18 cellular contexts compared by ENCODE assay signal in the genomic region with DNA sequence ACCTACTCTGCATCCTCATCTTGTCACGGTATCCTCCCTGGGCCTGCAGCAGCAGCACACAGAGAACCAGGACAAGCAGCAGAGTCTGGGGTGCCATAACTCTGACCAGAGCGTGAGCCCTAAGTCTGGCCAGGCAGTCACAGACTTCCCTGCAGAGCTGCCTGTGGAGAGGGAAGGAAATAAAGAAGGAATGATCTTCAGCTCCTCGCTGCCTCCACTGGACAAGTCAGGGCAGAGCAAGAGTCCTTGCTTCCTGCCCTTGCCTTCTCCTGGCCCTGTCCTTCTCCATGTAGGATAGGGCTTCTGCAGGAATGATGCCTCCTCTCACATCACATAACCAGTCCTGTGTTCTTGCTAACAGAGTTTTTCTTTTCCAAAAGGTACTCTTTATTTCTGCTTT. TPM values are rescaled to one million over a fixed set of nuclear protein-coding genes. Genes with fewer than 3 reads are reported as not detected.
DNase-seq lines count a peak whose midpoint lies in the region; ATAC-seq and TF ChIP-seq lines count a peak whose summit lies in the region.
"Had no signal": no experiment of that assay in that cellular context is flagged by ENCODE, and none has a peak within 500 bp of the region (broad histone marks: within the 10 kb centered on the region; RNA-seq: fewer than 3 reads in every experiment).

No MANE protein-coding gene starts in this region.

- no peak overlapping the region for H3K4me2 ChIP-seq in GM23338
- no peak overlapping the region for H3K4me2 ChIP-seq in OCI-LY7 (ENCODE audit: low read length)

- H3K27me3 ChIP-seq in GM23338 (ENCODE audit: insufficient read depth): no peaks in the 10 kb centered on the region

- H3K4me3 ChIP-seq in AG04449 (ENCODE audit: low read depth, low read length) (no peak overlapping the region), GM23338 (no peak overlapping the region), OCI-LY7 (ENCODE audit: low read depth, low read length, poor library complexity, severe bottlenecking) (no peak overlapping the region)
- H3K4me3 ChIP-seq: GM12878, suprapubic skin had no signal

- H3K36me3 Mint-ChIP-seq in GM23338 (ENCODE audit: low read depth) (peaks cover 2% of the 10 kb centered on the region), WTC11 (peaks cover 8% of the 10 kb centered on the region)

- H3K4me1 ChIP-seq in GM23338 (ENCODE audit: insufficient read depth): no peaks in the 10 kb centered on the region
- H3K4me1 ChIP-seq in OCI-LY7 (ENCODE audit: insufficient read depth, low read length, poor library complexity, severe bottlenecking): no peaks in the 10 kb centered on the region
- H3K4me1 ChIP-seq: suprapubic skin had no signal

- intact Hi-C loops in OCI-LY7 (cut with micrococcal nuclease; ENCODE audit: unreplicated experiment): no loop called here

- H3K27ac ChIP-seq in GM23338 (ENCODE audit: low read depth) (no peak overlapping the region), OCI-LY7 (ENCODE audit: low read depth, low read length, poor library complexity, severe bottlenecking) (no peak overlapping the region)
- H3K27ac ChIP-seq: suprapubic skin had no signal

- H2AFZ ChIP-seq in GM23338 (0 out of 2 replicates have a peak overlapping the region, but pooled peaks have one; percentile 43), OCI-LY7 (ENCODE audit: low read length) (no peak overlapping the region)

- H3K9me2 ChIP-seq in GM23338 (ENCODE audit: insufficient read depth) (peaks cover 20% of the 10 kb centered on the region), OCI-LY7 (ENCODE audit: insufficient read depth, low read length) (no peaks in the 10 kb centered on the region)

- TF ChIP-seq CTCF in AG04449 (IDR thresholded peaks at IDR 0.05; ENCODE audit: insufficient read depth, low read length, missing control alignments): peak; percentile 6
- TF ChIP-seq CTCF in GM23338 (conservative IDR thresholded peaks at IDR 0.05; ENCODE audit: low read depth in 2 of 2): peak; percentile 46 to 56
- TF ChIP-seq CTCF in WTC11 (IDR thresholded peaks at IDR 0.05): no peak
- no peak for TF ChIP-seq CTCF in OCI-LY7 (conservative IDR thresholded peaks at IDR 0.05; ENCODE audit: low read length)

- peaks cover 14% of the 10 kb centered on the region for H3K9me3 Mint-ChIP-seq in GM23338
- H3K9me3 Mint-ChIP-seq in WTC11: peaks cover 34% of the 10 kb centered on the region
- H3K9me3 Mint-ChIP-seq: CD4-positive, alpha-beta T cell had no signal

- no peak overlapping the region for H3K27ac Mint-ChIP-seq in GM23338
- H3K27ac Mint-ChIP-seq in WTC11: no peak overlapping the region
- H3K27ac Mint-ChIP-seq: activated T-helper 17 cell treated with anti-CD3 and anti-CD28 coated beads, Interleukin-2, amount 50 U/mL, for 72 hours; CD4-positive, alpha-beta T cell had no signal

- H3K4me1 Mint-ChIP-seq in GM23338: no peaks in the 10 kb centered on the region; the same call in 2 of the 3 replicates
- peaks cover 7% of the 10 kb centered on the region for H3K4me1 Mint-ChIP-seq in WTC11
- H3K4me1 Mint-ChIP-seq: activated T-helper 17 cell treated with anti-CD3 and anti-CD28 coated beads, Interleukin-2, amount 50 U/mL, for 72 hours had no signal

- H3K4me3 Mint-ChIP-seq in GM23338 (no peak overlapping the region), WTC11 (no peak overlapping the region)
- H3K4me3 Mint-ChIP-seq: activated T-helper 17 cell treated with anti-CD3 and anti-CD28 coated beads, Interleukin-2, amount 50 U/mL, for 72 hours; CD4-positive, alpha-beta T cell had no signal

- no peaks in the 10 kb centered on the region for H3K36me3 ChIP-seq in GM23338 (ENCODE audit: insufficient read depth)
- H3K36me3 ChIP-seq in OCI-LY7 (ENCODE audit: insufficient read depth, low read length): no peaks in the 10 kb centered on the region
- H3K36me3 ChIP-seq: suprapubic skin had no signal

- H4K20me1 ChIP-seq in GM23338 (replicated peaks; ENCODE audit: insufficient read depth) (no peaks in the 10 kb centered on the region), OCI-LY7 (ENCODE audit: insufficient read depth, low read length) (no peaks in the 10 kb centered on the region)

- no TSS peak for BruUV-seq in OCI-LY7 (replicated peaks; lab: Mats Ljungman, UMichigan)

- H3K79me2 ChIP-seq in GM23338 (replicated peaks; ENCODE audit: insufficient read depth) (no peaks in the 10 kb centered on the region), OCI-LY7 (ENCODE audit: insufficient read depth, low read depth, low read length) (no peaks in the 10 kb centered on the region)

- no peaks in the 10 kb centered on the region for H3K9me3 ChIP-seq in OCI-LY7 (ENCODE audit: low read length)
- H3K9me3 ChIP-seq: suprapubic skin had no signal

- POLR2A ChIA-PET in AG04449 (lab: Yijun Ruan, JAX) (no interaction called here), WTC11 (lab: Charles Lee) (no interaction called here), OCI-LY7 (lab: Charles Lee) (no interaction called here)

- peak; percentile 99 for ATAC-seq in GM23338
- ATAC-seq in WTC11: peak; percentile 100
- ATAC-seq: activated CD4-positive, CD25-positive, alpha-beta regulatory T cell treated with anti-CD3 and anti-CD28 coated beads, Interleukin-2, amount 50 U/mL, for 24 hours; activated T-helper 17 cell treated with anti-CD3 and anti-CD28 coated beads, Interleukin-2, amount 50 U/mL, for 72 hours; GM12878 had no signal

- no peaks in the 10 kb centered on the region for H3F3A ChIP-seq in GM23338 (replicated peaks; ENCODE audit: low read depth)

- peaks cover 14% of the 10 kb centered on the region for H3K27me3 Mint-ChIP-seq in GM23338 (ENCODE audit: insufficient read depth, low read depth, poor library complexity)
- H3K27me3 Mint-ChIP-seq in WTC11 (ENCODE audit: low read depth): peaks cover 5% of the 10 kb centered on the region; the same call in 1 of the 2 replicates

- CTCF ChIA-PET in AG04449 (lab: Yijun Ruan, JAX) (no interaction called here), WTC11 (lab: Charles Lee) (interaction anchor here (0.5 to 1.3 kb wide), 9 partner anchors 8 to 479 kb away, joined by 3 to 13 read pairs (median 3); partner anchors contain the start of genes SEMG1, WFDC10A and WFDC13), OCI-LY7 (lab: Charles Lee; ENCODE audit: unreplicated experiment) (no interaction called here)

- DNase-seq in AG04449 (ENCODE audit: low read depth, low spot score) (no peak), GM23338 (ENCODE audit: low spot score) (peak; percentile 68), WTC11 (ENCODE audit: low spot score) (peak; percentile 43), iris pigment epithelial cell (ENCODE audit: low read depth) (peak; percentile 5), GOT3 (lab: John Stamatoyannopoulos, UW) (no peak), amniotic stem cell (lab: John Stamatoyannopoulos, UW) (no peak), NCI-H226 (no peak), OCI-LY7 (ENCODE audit: low spot score) (no peak)
- DNase-seq: CD4-positive, alpha-beta T cell; central memory CD4-positive, alpha-beta T cell; NCI-H2107; SHP77 treated with DMSO at 0.1 percent for 48 hours had no signal

TF ChIP-seq in WTC11, 78 proteins besides CTCF, POLR2A, EP300 and RAD21 (continues in another document):
- TF ChIP-seq ZNF416 (CRISPR knock-in tag; IDR thresholded peaks at IDR 0.05): no peak
- TF ChIP-seq, protein P1, sequence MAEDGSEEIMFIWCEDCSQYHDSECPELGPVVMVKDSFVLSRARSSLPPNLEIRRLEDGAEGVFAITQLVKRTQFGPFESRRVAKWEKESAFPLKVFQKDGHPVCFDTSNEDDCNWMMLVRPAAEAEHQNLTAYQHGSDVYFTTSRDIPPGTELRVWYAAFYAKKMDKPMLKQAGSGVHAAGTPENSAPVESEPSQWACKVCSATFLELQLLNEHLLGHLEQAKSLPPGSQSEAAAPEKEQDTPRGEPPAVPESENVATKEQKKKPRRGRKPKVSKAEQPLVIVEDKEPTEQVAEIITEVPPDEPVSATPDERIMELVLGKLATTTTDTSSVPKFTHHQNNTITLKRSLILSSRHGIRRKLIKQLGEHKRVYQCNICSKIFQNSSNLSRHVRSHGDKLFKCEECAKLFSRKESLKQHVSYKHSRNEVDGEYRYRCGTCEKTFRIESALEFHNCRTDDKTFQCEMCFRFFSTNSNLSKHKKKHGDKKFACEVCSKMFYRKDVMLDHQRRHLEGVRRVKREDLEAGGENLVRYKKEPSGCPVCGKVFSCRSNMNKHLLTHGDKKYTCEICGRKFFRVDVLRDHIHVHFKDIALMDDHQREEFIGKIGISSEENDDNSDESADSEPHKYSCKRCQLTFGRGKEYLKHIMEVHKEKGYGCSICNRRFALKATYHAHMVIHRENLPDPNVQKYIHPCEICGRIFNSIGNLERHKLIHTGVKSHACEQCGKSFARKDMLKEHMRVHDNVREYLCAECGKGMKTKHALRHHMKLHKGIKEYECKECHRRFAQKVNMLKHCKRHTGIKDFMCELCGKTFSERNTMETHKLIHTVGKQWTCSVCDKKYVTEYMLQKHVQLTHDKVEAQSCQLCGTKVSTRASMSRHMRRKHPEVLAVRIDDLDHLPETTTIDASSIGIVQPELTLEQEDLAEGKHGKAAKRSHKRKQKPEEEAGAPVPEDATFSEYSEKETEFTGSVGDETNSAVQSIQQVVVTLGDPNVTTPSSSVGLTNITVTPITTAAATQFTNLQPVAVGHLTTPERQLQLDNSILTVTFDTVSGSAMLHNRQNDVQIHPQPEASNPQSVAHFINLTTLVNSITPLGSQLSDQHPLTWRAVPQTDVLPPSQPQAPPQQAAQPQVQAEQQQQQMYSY (CRISPR knock-in tag; IDR thresholded peaks at IDR 0.05): no peak

RNA-seq across cellular contexts. Expression of gene WFDC11, which starts 15.9 kb away (rescaled TPM):
- not detected in 2 replicates for total RNA-seq in GM23338 (2014; rRNA removed; shearing (Covaris generic))
- 0.87 TPM in 1 of 2 replicates, not detected in the other for polyA plus RNA-seq in GM23338 (2016; fragmentation: Nextera tagmentation; extraction: Ambion mirVana)
- not detected in 3 replicates for total RNA-seq in WTC11 (2021)
- total RNA-seq in OCI-LY7 (2014; rRNA removed; shearing (Covaris generic)): not detected in 2 replicates
- total RNA-seq in OCI-LY7 (2022): not detected in 2 replicates
- total RNA-seq: activated T-helper 17 cell treated with anti-CD3 and anti-CD28 coated beads, Interleukin-2, amount 50 U/mL, for 72 hours; CD4-positive, alpha-beta T cell; GM12878; mesenteric fat pad; renal cortical epithelial cell; suprapubic skin had no signal
- polyA plus RNA-seq: GM12878 had no signal

RNA-seq across cellular contexts. Expression of gene WFDC13, which starts 15.9 kb away (rescaled TPM):
- not detected in 2 replicates for total RNA-seq in GM23338 (2014; rRNA removed; shearing (Covaris generic))
- polyA plus RNA-seq in GM23338 (2016; fragmentation: Nextera tagmentation; extraction: Ambion mirVana): not detected in 2 replicates
- not detected in 3 replicates for total RNA-seq in WTC11 (2021)
- not detected in 2 replicates for total RNA-seq in OCI-LY7 (2014; rRNA removed; shearing (Covaris generic))
- total RNA-seq in OCI-LY7 (2022): not detected in 2 replicates
- total RNA-seq: activated T-helper 17 cell treated with anti-CD3 and anti-CD28 coated beads, Interleukin-2, amount 50 U/mL, for 72 hours; CD4-positive, alpha-beta T cell; GM12878; mesenteric fat pad; renal cortical epithelial cell; suprapubic skin had no signal
- polyA plus RNA-seq: GM12878 had no signal

RNA-seq across cellular contexts. Expression of gene WFDC10B, which starts 18.9 kb away (rescaled TPM):
- total RNA-seq in GM23338 (2014; rRNA removed; shearing (Covaris generic)): not detected in 2 replicates
- 0.50 and 1.0 TPM in 2 replicates for polyA plus RNA-seq in GM23338 (2016; fragmentation: Nextera tagmentation; extraction: Ambion mirVana)
- total RNA-seq in WTC11 (2021): 0.42 to 0.62 TPM (median 0.53 TPM) in 3 replicates
- total RNA-seq in OCI-LY7 (2014; rRNA removed; shearing (Covaris generic)): not detected in 2 replicates
- not detected in 2 replicates for total RNA-seq in OCI-LY7 (2022)
- total RNA-seq: activated T-helper 17 cell treated with anti-CD3 and anti-CD28 coated beads, Interleukin-2, amount 50 U/mL, for 72 hours; CD4-positive, alpha-beta T cell; GM12878; mesenteric fat pad; renal cortical epithelial cell; suprapubic skin had no signal
- polyA plus RNA-seq: GM12878 had no signal

RNA-seq across cellular contexts. Expression of gene SPINT4, which starts 36.3 kb away (rescaled TPM):
- total RNA-seq in GM23338 (2014; rRNA removed; shearing (Covaris generic)): not detected in 2 replicates
- polyA plus RNA-seq in GM23338 (2016; fragmentation: Nextera tagmentation; extraction: Ambion mirVana): not detected in 2 replicates
- total RNA-seq in WTC11 (2021) (not detected in 3 replicates), OCI-LY7 (2022) (not detected in 2 replicates)
- not detected in 2 replicates for total RNA-seq in OCI-LY7 (2014; rRNA removed; shearing (Covaris generic))
- total RNA-seq: activated T-helper 17 cell treated with anti-CD3 and anti-CD28 coated beads, Interleukin-2, amount 50 U/mL, for 72 hours; CD4-positive, alpha-beta T cell; GM12878; mesenteric fat pad; renal cortical epithelial cell; suprapubic skin had no signal
- polyA plus RNA-seq: GM12878 had no signal

RNA-seq across cellular contexts. Expression of gene WFDC9, which starts 54.8 kb away (rescaled TPM):
- not detected in 2 replicates for total RNA-seq in GM23338 (2014; rRNA removed; shearing (Covaris generic))
- polyA plus RNA-seq in GM23338 (2016; fragmentation: Nextera tagmentation; extraction: Ambion mirVana): not detected in 2 replicates
- total RNA-seq in WTC11 (2021) (not detected in 3 replicates), OCI-LY7 (2022) (not detected in 2 replicates)
- not detected in 2 replicates for total RNA-seq in OCI-LY7 (2014; rRNA removed; shearing (Covaris generic))
- total RNA-seq: activated T-helper 17 cell treated with anti-CD3 and anti-CD28 coated beads, Interleukin-2, amount 50 U/mL, for 72 hours; CD4-positive, alpha-beta T cell; GM12878; mesenteric fat pad; renal cortical epithelial cell; suprapubic skin had no signal
- polyA plus RNA-seq: GM12878 had no signal

Comparison
In these comparisons a context has a peak if more than half of its experiments do, and no peak if none do; other contexts are left out.
1. DNase-seq: peak in GM23338 (single experiment), WTC11 (single experiment) and iris pigment epithelial cell (single experiment); none in AG04449 (single experiment), GOT3 (single experiment), amniotic stem cell (single experiment), NCI-H226 (single experiment) and OCI-LY7 (single experiment).
2. CTCF ChIP-seq: peak in AG04449 (single experiment) and GM23338 (2 of 2); none in WTC11 (single experiment) and OCI-LY7 (single experiment).